ENCODE assay signal across 9 cellular contexts in genomic region chr17:79970576-79971068, GRCh38.
DNase-seq lines count a peak whose midpoint lies in the region; ATAC-seq and TF ChIP-seq lines count a peak whose summit lies in the region.
"Had no signal": no experiment of that assay in that cellular context is flagged by ENCODE, and none has a peak within 500 bp of the region (broad histone marks: within the 10 kb centered on the region; RNA-seq: fewer than 3 reads in every experiment).

No MANE protein-coding gene starts in this region.

- H3K4me3 ChIP-seq in heart right ventricle = no peak overlapping the region
- H3K4me3 ChIP-seq: pancreas had no signal

- ATAC-seq in heart right ventricle = peak in 1 of 8 donors; percentile 18

- H3K27ac ChIP-seq in heart right ventricle = no peak overlapping the region
- H3K27ac ChIP-seq: pancreas had no signal

- whole genome bisulfite sequencing in heart right ventricle, 2 donors = 52 to 53% methylated on average over 10 of the region's 10 CpGs

- intact Hi-C loops in heart right ventricle (cut with DNase I) = loop anchor here in 3 of 10 donors (5.0 to 10.0 kb wide), 2 partner anchors 178 to 186 kb away; no protein-coding TSS in a partner anchor

- H3K27me3 ChIP-seq in heart right ventricle = no peaks in the 10 kb centered on the region
- H3K27me3 ChIP-seq: pancreas had no signal

- no peaks in the 10 kb centered on the region for H3K9me3 ChIP-seq in heart right ventricle
- H3K9me3 ChIP-seq: pancreas had no signal

- peak in 8 of 9 donors; percentile 15 to 48 (median 44) for TF ChIP-seq CTCF in heart right ventricle (IDR thresholded peaks at IDR 0.05)

- DNase-seq in NCI-H2029 (lab: John Stamatoyannopoulos, UW) (peak; percentile 7), NCI-H2029 treated with DMSO at 0.1 percent for 48 hours (lab: John Stamatoyannopoulos, UW) (no peak), NCI-H1092 (lab: John Stamatoyannopoulos, UW) (peak; percentile 10), heart right ventricle (no peak)
- peak; percentile 50 for DNase-seq in activated CD4-positive, alpha-beta T cell treated with anti-CD3 and anti-CD28 coated beads, Interleukin-2, amount 50 U/mL, for 1 hour
- DNase-seq in stimulated activated naive CD4-positive, alpha-beta T cell treated with Interleukin-2 at 50 U/mL for 16 hours (lab: John Stamatoyannopoulos, UW) = peak; percentile 16
- no peak for DNase-seq in activated CD8-positive, alpha-beta memory T cell treated with anti-CD3 and anti-CD28 coated beads, Interleukin-2, amount 50 U/mL, for 4 hours
- no peak for DNase-seq in stimulated activated CD4-positive, alpha-beta T cell treated with anti-CD3 and anti-CD28 coated beads, Interleukin-12 subunit alpha, Interleukin-12 subunit beta, amount 100 ng/mL, for 4 hours

- H3K4me1 ChIP-seq in heart right ventricle = no peaks in the 10 kb centered on the region

- peaks cover 0 to 16% (median 0%) of the 10 kb centered on the region in 9 donors for H3K36me3 ChIP-seq in heart right ventricle

Comparison
In these comparisons a context has a peak if more than half of its experiments do, and no peak if none do; other contexts are left out.
1. DNase-seq: peak in NCI-H2029 (single experiment), NCI-H1092 (single experiment), activated CD4-positive, alpha-beta T cell treated with anti-CD3 and anti-CD28 coated beads, Interleukin-2, amount 50 U/mL, for 1 hour (single experiment) and stimulated activated naive CD4-positive, alpha-beta T cell treated with Interleukin-2 at 50 U/mL for 16 hours (single experiment); none in NCI-H2029 treated with DMSO at 0.1 percent for 48 hours (single experiment), heart right ventricle (0 of 2), activated CD8-positive, alpha-beta memory T cell treated with anti-CD3 and anti-CD28 coated beads, Interleukin-2, amount 50 U/mL, for 4 hours (single experiment) and stimulated activated CD4-positive, alpha-beta T cell treated with anti-CD3 and anti-CD28 coated beads, Interleukin-12 subunit alpha, Interleukin-12 subunit beta, amount 100 ng/mL, for 4 hours (single experiment).